Comparison of ENCODE assay signal across 7 cellular contexts in genomic region chr1:223961985-223962384, GRCh38.
A peak's percentile ranks its signal among the peaks of the same experiment; 100 is the strongest.
DNase-seq lines count a peak whose midpoint lies in the region; TF ChIP-seq lines count a peak whose summit lies in the region.
"Not testable (repeated sequence)": the region's sequence is repeated elsewhere in the genome, so short reads cannot be mapped to it uniquely, and the experiment has no call there.

No MANE protein-coding gene starts in this region.

- H3K4me3 ChIP-seq in AG04450 (ENCODE audit: low read depth, low read length), result not testable (repeated sequence)

- TF ChIP-seq CTCF in AG04450 (IDR thresholded peaks at IDR 0.05; ENCODE audit: low read depth, low read length); MCF 10A (IDR thresholded peaks at IDR 0.05; ENCODE audit: unreplicated experiment): not testable (repeated sequence)

- not testable (repeated sequence) for H3K27ac Mint-ChIP-seq in MCF 10A (ENCODE audit: low read depth, unreplicated experiment)

- H3K27me3 Mint-ChIP-seq in MCF 10A (ENCODE audit: insufficient read depth, unreplicated experiment), result not testable (repeated sequence)

- DNase-seq in AG04450 (ENCODE audit: low read depth, low spot score) (peak; percentile 37), GM04504 (ENCODE audit: low read depth) (peak; percentile 32), LHCN-M2 (ENCODE audit: low read depth) (peak; percentile 63), RPMI7951 (ENCODE audit: low read depth) (peak; percentile 58), MCF 10A (ENCODE audit: unreplicated experiment) (peak; percentile 54), fibroblast of gingiva (ENCODE audit: low read depth) (peak; percentile 21), iris pigment epithelial cell (ENCODE audit: low read depth) (peak; percentile 72)

- CTCF ChIA-PET in AG04450 (lab: Charles Lee); MCF 10A (lab: Yijun Ruan, JAX): not testable (repeated sequence)

- H3K36me3 Mint-ChIP-seq in MCF 10A (ENCODE audit: insufficient read depth, unreplicated experiment), result peaks cover 11% of the 10 kb centered on the region

- intact Hi-C loops in MCF 10A (cut with micrococcal nuclease), result not testable (repeated sequence)

- H3K9me3 Mint-ChIP-seq in MCF 10A (ENCODE audit: unreplicated experiment), result not testable (repeated sequence)

- POLR2A ChIA-PET in AG04450 (lab: Yijun Ruan, JAX); MCF 10A (lab: Yijun Ruan, JAX): not testable (repeated sequence)

- BruUV-seq in MCF 10A (replicated peaks; lab: Mats Ljungman, UMichigan), result not testable (repeated sequence)

- H3K9me3 ChIP-seq in AG04450 (ENCODE audit: control insufficient read depth, insufficient read depth, low read length), result not testable (repeated sequence)

- not testable (repeated sequence) for H3K4me3 Mint-ChIP-seq in MCF 10A (ENCODE audit: unreplicated experiment)

- H3K4me1 Mint-ChIP-seq in MCF 10A (ENCODE audit: insufficient read depth, unreplicated experiment), result not testable (repeated sequence)

- not testable (repeated sequence) for H3K27me3 ChIP-seq in AG04450 (ENCODE audit: control insufficient read depth, insufficient read depth, low read length)

- peak overlapping the region; percentile 31 for H3K27ac ChIP-seq in AG04450 (ENCODE audit: low read depth, low read length)

Comparison
In these comparisons a context has a peak if more than half of its experiments do, and no peak if none do; other contexts are left out.
1. DNase-seq: peak in every context shown above with its lines; median percentile 72 in iris pigment epithelial cell; 63 in LHCN-M2; 58 in RPMI7951; 54 in MCF 10A; 37 in AG04450; 32 in GM04504; 21 in fibroblast of gingiva.